12 cellular contexts compared by ENCODE assay signal in the genomic region with DNA sequence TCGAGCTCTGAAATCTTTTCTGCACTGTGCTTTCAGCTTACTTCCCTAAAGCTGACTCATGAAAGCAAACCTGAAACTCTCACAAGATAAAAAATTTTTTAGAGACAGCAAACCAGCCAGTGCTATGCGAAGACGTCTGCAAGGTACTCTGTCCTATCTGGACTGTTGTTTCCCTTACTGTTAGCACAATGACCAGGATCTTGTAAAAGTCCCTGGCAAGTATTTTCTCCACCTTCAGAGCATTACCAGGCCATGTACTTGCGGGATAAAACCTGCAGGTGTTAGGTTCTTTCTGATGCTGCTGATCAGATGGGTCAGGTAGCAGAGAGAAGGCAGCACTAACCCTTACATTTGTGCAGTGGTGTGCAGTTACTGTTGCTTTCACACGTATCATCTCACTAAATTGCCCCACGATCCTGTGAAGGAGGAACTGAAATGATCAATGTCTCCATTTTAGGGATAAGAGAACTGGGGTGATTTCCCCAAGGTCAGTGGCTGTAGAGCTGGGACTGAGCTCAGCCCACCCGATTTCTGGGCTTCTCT.
DNase-seq lines count a peak whose midpoint lies in the region; ATAC-seq and TF ChIP-seq lines count a peak whose summit lies in the region.
"Had no signal": no experiment of that assay in that cellular context is flagged by ENCODE, and none has a peak within 500 bp of the region (broad histone marks: within the 10 kb centered on the region; RNA-seq: fewer than 3 reads in every experiment).

No MANE protein-coding gene starts in this region.

- peak overlapping the region; percentile 96 for H3K9ac ChIP-seq in OCI-LY3 (ENCODE audit: low read length)

- no peaks in the 10 kb centered on the region for H3K9me3 ChIP-seq in OCI-LY3 (ENCODE audit: insufficient read depth, low read length)
- H3K9me3 ChIP-seq: thoracic aorta had no signal

- no peak for DNase-seq in effector CD8-positive, alpha-beta T cell (lab: John Stamatoyannopoulos, UW)
- no peak for DNase-seq in NCI-H187 (lab: John Stamatoyannopoulos, UW)
- DNase-seq in NCI-H2171 (lab: John Stamatoyannopoulos, UW) = no peak
- DNase-seq in UCSD-AML1 (lab: John Stamatoyannopoulos, UW; ENCODE audit: unreplicated experiment) = no peak
- DNase-seq: activated effector memory CD4-positive, alpha-beta T cell treated with anti-CD3 and anti-CD28 coated beads, Interleukin-2, amount 50 U/mL, for 16 hours; AML-193; NCI-H774 had no signal

- peaks cover 17% of the 10 kb centered on the region for H3K36me3 ChIP-seq in OCI-LY3 (replicated peaks; ENCODE audit: low read depth, low read length)
- H3K36me3 ChIP-seq: thoracic aorta had no signal

- peaks cover 80% of the 10 kb centered on the region for H3K4me1 ChIP-seq in OCI-LY3 (ENCODE audit: low read length)

- H2AFZ ChIP-seq in OCI-LY3 (ENCODE audit: low read depth, low read length) = no peak overlapping the region

- H3K4me2 ChIP-seq in OCI-LY3 (ENCODE audit: low read length) = peak overlapping the region; percentile 93

- TF ChIP-seq CTCF in GM12875 (IDR thresholded peaks at IDR 0.05; ENCODE audit: borderline replicate concordance, insufficient read depth, low read depth, low read length) (no peak), OCI-LY3 (IDR thresholded peaks at IDR 0.05; ENCODE audit: low read depth, low read length) (no peak)

- H3K4me3 ChIP-seq in GM12875 (ENCODE audit: low read depth, low read length) (peak overlapping the region; percentile 19), OCI-LY3 (ENCODE audit: low read length) (peak overlapping the region; percentile 54)
- H3K4me3 ChIP-seq: thoracic aorta had no signal

- no peaks in the 10 kb centered on the region for H3K27me3 ChIP-seq in OCI-LY3 (ENCODE audit: low read depth, low read length)

- no peaks in the 10 kb centered on the region for H4K20me1 ChIP-seq in OCI-LY3 (ENCODE audit: insufficient read depth, low read length)

- ATAC-seq in GM19452 (IDR thresholded peaks at IDR 0.05; ENCODE audit: unreplicated experiment) = peak; percentile 52
- peak; percentile 68 for ATAC-seq in HG02973 (IDR thresholded peaks at IDR 0.05; ENCODE audit: unreplicated experiment)

- H3K79me2 ChIP-seq in OCI-LY3 (ENCODE audit: low read length) = peaks cover 19% of the 10 kb centered on the region

- H3K27ac ChIP-seq in OCI-LY3 (ENCODE audit: low read length) = peak overlapping the region; percentile 98
- H3K27ac ChIP-seq: thoracic aorta had no signal
